19 cellular contexts compared by ENCODE assay signal in genomic region chr2:219519526-219519916, GRCh38. TPM values are rescaled to one million over a fixed set of nuclear protein-coding genes. Genes with fewer than 3 reads are reported as not detected.
DNase-seq lines count a peak whose midpoint lies in the region; ATAC-seq, FAIRE-seq and TF ChIP-seq lines count a peak whose summit lies in the region.
"Had no signal": no experiment of that assay in that cellular context is flagged by ENCODE, and none has a peak within 500 bp of the region (broad histone marks: within the 10 kb centered on the region; RNA-seq: fewer than 3 reads in every experiment).

No MANE protein-coding gene starts in this region.

- no peaks in the 10 kb centered on the region for H4K20me1 ChIP-seq in HCT116 (ENCODE audit: insufficient read depth)
- no peaks in the 10 kb centered on the region for H4K20me1 ChIP-seq in K562 (replicated peaks; ENCODE audit: control insufficient read depth, insufficient read depth, low read length)
- no peaks in the 10 kb centered on the region for H4K20me1 ChIP-seq in neural progenitor cell (ENCODE audit: low read depth)

- intact Hi-C loops in HCT116 (cut with micrococcal nuclease) (no loop called here), K562 (cut with micrococcal nuclease) (no loop called here), breast epithelium (cut with DNase I; ENCODE audit: low total_unique reads) (no loop called here)

- no peaks in the 10 kb centered on the region for H3K36me3 ChIP-seq in HCT116 (ENCODE audit: control insufficient read depth in 1 of 2, insufficient read depth in 2 of 2, low read length in 2 of 2)
- H3K36me3 ChIP-seq in K562 (ENCODE audit: control insufficient read depth, insufficient read depth, low read length), result peaks cover 21% of the 10 kb centered on the region; the same call in 2 of the 3 replicates
- H3K36me3 ChIP-seq in neural progenitor cell, result no peaks in the 10 kb centered on the region
- no peaks in the 10 kb centered on the region for H3K36me3 ChIP-seq in breast epithelium

- peaks cover 3% of the 10 kb centered on the region for H3K9me1 ChIP-seq in K562 (ENCODE audit: control insufficient read depth, insufficient read depth, low read length)

- H3K9ac ChIP-seq in HCT116 (ENCODE audit: low read length), result no peak overlapping the region
- peak overlapping the region in 1 of 2 experiments; percentile 13; a peak in 1 of 4 replicates for H3K9ac ChIP-seq in K562 (ENCODE audit: insufficient read depth in 1 of 2, low read depth in 2 of 2, low read length in 2 of 2)
- H3K9ac ChIP-seq in neural progenitor cell, result no peak overlapping the region

- H3K36me3 Mint-ChIP-seq in neural progenitor cell, result no peaks in the 10 kb centered on the region

- DNase-seq in NCI-H82 (lab: John Stamatoyannopoulos, UW) (peak; percentile 59), NCI-H82 treated with DMSO at 0.1 percent for 48 hours (lab: John Stamatoyannopoulos, UW; ENCODE audit: unreplicated experiment) (no peak), HCT116 (ENCODE audit: low read depth, low spot score) (no peak), K562 (ENCODE audit: extremely low read depth in 1 of 4, low spot score in 3 of 4) (no peak), neural progenitor cell (ENCODE audit: low spot score) (no peak), NCI-H526 treated with DMSO at 0.1 percent for 48 hours (lab: John Stamatoyannopoulos, UW) (no peak), breast epithelium (ENCODE audit: low spot score in 2 of 2) (no peak)
- DNase-seq: AML-193; CD4-positive, alpha-beta T cell; DMS79 treated with DMSO at 0.1 percent for 48 hours; GF-D8; GOT3; H9 had no signal

- H3K27me3 Mint-ChIP-seq in neural progenitor cell (ENCODE audit: insufficient read depth, low read depth), result peaks cover 39% of the 10 kb centered on the region

- no peaks in the 10 kb centered on the region for H3K9me2 ChIP-seq in HCT116 (ENCODE audit: insufficient read depth)

- POLR2A ChIA-PET in HCT116 (lab: Charles Lee), result no interaction called here
- POLR2A ChIA-PET in K562 (lab: Yijun Ruan, JAX), result interaction anchor here (0.6 to 1.6 kb wide), 4 partner anchors 8 to 245 kb away, joined by 3 to 7 read pairs (median 4); no protein-coding TSS in a partner anchor

- CTCF ChIA-PET in HCT116 (lab: Charles Lee) (interaction anchor here (1.0 to 3.0 kb wide), 9 partner anchors 10 to 116 kb away, joined by 3 to 34 read pairs (median 14); partner anchors contain the start of gene GMPPA), K562 (lab: Yijun Ruan, JAX; ENCODE audit: low intra/inter-chr PET ratio) (no interaction called here)

- H3K4me3 Mint-ChIP-seq in neural progenitor cell, result peak overlapping the region; percentile 42
- H3K4me3 Mint-ChIP-seq: CD4-positive, alpha-beta T cell; H9; IgD-negative memory B cell had no signal

- in situ Hi-C loops in K562 (cut with MboI), result no loop called here

- H3K27ac Mint-ChIP-seq in neural progenitor cell, result peak overlapping the region; percentile 13
- H3K27ac Mint-ChIP-seq: CD4-positive, alpha-beta T cell; H9; IgD-negative memory B cell had no signal

- no peak overlapping the region for H3K4me3 ChIP-seq in HCT116 (replicated peaks in 1 of 2; ENCODE audit: low read depth in 1 of 2, low read length in 2 of 2)
- no peak overlapping the region for H3K4me3 ChIP-seq in K562
- H3K4me3 ChIP-seq in neural progenitor cell, result no peak overlapping the region
- no peak overlapping the region for H3K4me3 ChIP-seq in breast epithelium
- H3K4me3 ChIP-seq: A549 had no signal

- no peak for TF ChIP-seq EP300 in K562 (IDR thresholded peaks at IDR 0.05; ENCODE audit: low read length)

- no peaks in the 10 kb centered on the region for H3K27me3 ChIP-seq in HCT116 (ENCODE audit: insufficient read depth, low read length)
- no peaks in the 10 kb centered on the region for H3K27me3 ChIP-seq in K562 (ENCODE audit: control insufficient read depth in 2 of 2, insufficient read depth in 2 of 2, low read length in 2 of 2)
- H3K27me3 ChIP-seq in neural progenitor cell, result peaks cover 51% of the 10 kb centered on the region
- H3K27me3 ChIP-seq in breast epithelium, result peaks cover 2 to 33% of the 10 kb centered on the region in 2 donors

- H3K4me2 ChIP-seq in HCT116 (ENCODE audit: low read length) (peak overlapping the region; percentile 0; the same call in 1 of the 2 replicates), K562 (ENCODE audit: insufficient read depth, low read length) (peak overlapping the region; percentile 46; the same call in 1 of the 2 replicates), neural progenitor cell (no peak overlapping the region)
- H3K4me2 ChIP-seq: A549 had no signal

- no peaks in the 10 kb centered on the region for H3K9me3 Mint-ChIP-seq in neural progenitor cell
- H3K9me3 Mint-ChIP-seq: CD4-positive, alpha-beta T cell; H9; IgD-negative memory B cell had no signal

- no peak overlapping the region for H3K27ac ChIP-seq in HCT116 (ENCODE audit: low read depth, low read length)
- H3K27ac ChIP-seq in K562 (ENCODE audit: extremely low read depth, low read depth, low read length), result peak overlapping the region; percentile 46; the same call in 2 of the 3 replicates
- H3K27ac ChIP-seq in neural progenitor cell, result no peak overlapping the region
- no peak overlapping the region for H3K27ac ChIP-seq in breast epithelium
- H3K27ac ChIP-seq: 22Rv1, A549, C4-2B had no signal

- H3K79me2 ChIP-seq in HCT116 (ENCODE audit: insufficient read depth, low read length) (no peaks in the 10 kb centered on the region), K562 (ENCODE audit: control insufficient read depth, insufficient read depth, low read length) (peaks cover 85% of the 10 kb centered on the region), neural progenitor cell (ENCODE audit: low read depth) (no peaks in the 10 kb centered on the region)

- no peak for TF ChIP-seq RAD21 in HCT116 (IDR thresholded peaks at IDR 0.05; ENCODE audit: low read depth)
- no peak for TF ChIP-seq RAD21 in K562 (CRISPR knock-in tag; conservative IDR thresholded peaks at IDR 0.05 in 1 of 2, IDR thresholded peaks at IDR 0.05 in 1 of 2)

- no TSS peak for BruUV-seq in HCT116 (replicated peaks; lab: Mats Ljungman, UMichigan)
- no TSS peak for BruUV-seq in K562 (replicated peaks; lab: Mats Ljungman, UMichigan)

- H2AFZ ChIP-seq in HCT116 (ENCODE audit: low read depth, low read length, poor library complexity, severe bottlenecking), result no peak overlapping the region
- H2AFZ ChIP-seq in K562 (ENCODE audit: low read depth, low read length), result no peak overlapping the region
- no peak overlapping the region for H2AFZ ChIP-seq in neural progenitor cell (replicated peaks)

- no peak for ATAC-seq in HCT116
- ATAC-seq in K562, result no peak
- no peak for ATAC-seq in GM18909 (IDR thresholded peaks at IDR 0.05; ENCODE audit: poor library complexity, unreplicated experiment)

- peaks cover 31% of the 10 kb centered on the region for H3F3A ChIP-seq in neural progenitor cell (ENCODE audit: low read depth)

- H3K4me1 ChIP-seq in HCT116 (ENCODE audit: control insufficient read depth in 1 of 2, insufficient read depth in 2 of 2, low read length in 2 of 2) (peaks cover 36 to 68% of the 10 kb centered on the region in 2 experiments), K562 (replicated peaks in 1 of 2; ENCODE audit: control insufficient read depth in 2 of 2, insufficient read depth in 2 of 2, low read length in 2 of 2) (peaks cover 68 to 88% of the 10 kb centered on the region in 2 experiments), neural progenitor cell (peaks cover 41% of the 10 kb centered on the region), breast epithelium (peaks cover 0 to 8% of the 10 kb centered on the region in 2 donors)

- no peak for TF ChIP-seq POLR2A in HCT116 (IDR thresholded peaks at IDR 0.05; ENCODE audit: borderline replicate concordance, extremely low read depth, insufficient read depth, insufficient read length)
- TF ChIP-seq POLR2A in K562 (conservative IDR thresholded peaks at IDR 0.05), result no peak
- no peak for TF ChIP-seq POLR2A in breast epithelium (IDR thresholded peaks at IDR 0.05)

- peak in 1 of 3 experiments; percentile 6; a peak in 1 of 6 replicates for TF ChIP-seq CTCF in HCT116 (IDR thresholded peaks at IDR 0.05 in 2 of 3, conservative IDR thresholded peaks at IDR 0.05 in 1 of 3; ENCODE audit: borderline replicate concordance in 1 of 3, insufficient read depth in 1 of 3, low read depth in 2 of 3, low read length in 2 of 3)
- TF ChIP-seq CTCF in K562 (IDR thresholded peaks at IDR 0.05 in 2 of 3, conservative IDR thresholded peaks at IDR 0.05 in 1 of 3; ENCODE audit: insufficient read depth in 2 of 3, low read depth in 1 of 3, low read length in 3 of 3), result no peak
- TF ChIP-seq CTCF in neural progenitor cell (IDR thresholded peaks at IDR 0.05), result no peak
- TF ChIP-seq CTCF in breast epithelium (IDR thresholded peaks at IDR 0.05), result no peak

- RAD21 ChIA-PET in HCT116 (lab: Charles Lee; ENCODE audit: low non-redundant PET in 1 of 2, low total read pairs in 2 of 2, uncharacterized antibody in 2 of 2, unreplicated experiment in 2 of 2), result interaction anchor here in 1 of 2 experiments (1.9 kb wide), 1 partner anchor 116 kb away, joined by 8 read pairs; no protein-coding TSS in a partner anchor

- no peak for FAIRE-seq in K562 (lab: Jason Lieb, UNC)
- FAIRE-seq: A549, HepG2 had no signal

- WGBS in K562 (ENCODE audit: insufficient coverage, low coverage, missing lambda C conversion rate), result 82% methylated on average over 9 of the region's 9 CpGs

- peaks cover 61% of the 10 kb centered on the region for H3K4me1 Mint-ChIP-seq in neural progenitor cell

- H3K9me3 ChIP-seq in HCT116 (ENCODE audit: control insufficient read depth in 1 of 2, insufficient read depth in 1 of 2, low read depth in 1 of 2, low read length in 2 of 2) (no peaks in the 10 kb centered on the region), K562 (replicated peaks; ENCODE audit: control insufficient read depth, insufficient read depth, low read depth, low read length) (no peaks in the 10 kb centered on the region), neural progenitor cell (ENCODE audit: low read depth) (no peaks in the 10 kb centered on the region), breast epithelium (no peaks in the 10 kb centered on the region)
- H3K9me3 ChIP-seq: A549 had no signal

RNA-seq across cellular contexts. Expression of gene ASIC4, which starts 5.2 kb away (rescaled TPM):
- total RNA-seq in HCT116 (2021; ENCODE audit: unreplicated experiment) (2.1 TPM), K562 (2014; rRNA removed) (17.7 and 24.8 TPM in 2 replicates), K562 (2014; rRNA removed; fragmentation: Illumina TruSeq; extraction: Trizol) (2.3 and 3.8 TPM in 2 replicates), K562 (2015; rRNA removed; fragmentation: Illumina TruSeq; extraction: Trizol) (9.6 and 9.8 TPM in 2 replicates), K562 (2021) (13.5 and 14.7 TPM in 2 replicates), neural progenitor cell (ENCODE audit: low replicate concordance) (0.26 and 2.4 TPM in 2 replicates), breast epithelium (under 1 TPM in 1 of 3 donors, not detected in 2; 0.44 TPM)
- 1.3 and 1.9 TPM in 2 replicates for polyA plus RNA-seq in HCT116 (2012)
- 14.4 and 30.7 TPM in 2 replicates for total RNA-seq in K562 (2011; cell fraction: chromatin; rRNA removed; ENCODE audit: low replicate concordance)
- total RNA-seq in K562 (2011; cell fraction: nucleolus; rRNA removed), result 21.7 and 26.1 TPM in 2 replicates
- 15.1 and 18.3 TPM in 2 replicates for total RNA-seq in K562 (2011; cell fraction: nucleoplasm; rRNA removed)
- polyA plus RNA-seq in K562 (2011; rRNA removed) (2.5 and 8.6 TPM in 2 replicates), K562 (2014; fragmentation: Illumina TruSeq; extraction: Trizol) (4.8 and 5.0 TPM in 2 replicates), K562 (2014; fragmentation: Nextera tagmentation; extraction: Ambion mirVana) (under 1 TPM; 0.07 to 0.08 TPM), K562 (2014; rRNA removed) (19.0 and 19.2 TPM in 2 replicates)
- 4.7 and 5.7 TPM in 2 replicates for polyA plus RNA-seq in K562 (2011; cell fraction: cytosol; rRNA removed)
- 48.9 and 62.7 TPM in 2 replicates for polyA plus RNA-seq in K562 (2011; cell fraction: nucleus; rRNA removed)
- 15.2 and 19.8 TPM in 2 replicates for polyA plus RNA-seq in K562 (2012)
- polyA minus RNA-seq in K562 (2011; rRNA and poly(A)+ RNA removed), result 2.5 and 4.5 TPM in 2 replicates
- polyA minus RNA-seq in K562 (2011; cell fraction: cytosol; rRNA and poly(A)+ RNA removed), result 2.6 and 8.5 TPM in 2 replicates
- polyA minus RNA-seq in K562 (2011; cell fraction: nucleus; rRNA and poly(A)+ RNA removed), result 13.9 and 26.5 TPM in 2 replicates
- total RNA-seq: HepG2 had no signal
- polyA plus RNA-seq: IgD-negative memory B cell had no signal

RNA-seq across cellular contexts. Expression of gene GMPPA, which starts 20.8 kb away (rescaled TPM):
- total RNA-seq in HCT116 (2021; ENCODE audit: unreplicated experiment) (71.8 TPM), K562 (2014; rRNA removed) (66.7 and 93.8 TPM in 2 replicates), K562 (2014; rRNA removed; fragmentation: Illumina TruSeq; extraction: Trizol) (38.5 and 47.9 TPM in 2 replicates), K562 (2015; rRNA removed; fragmentation: Illumina TruSeq; extraction: Trizol) (59.6 and 65.4 TPM in 2 replicates), K562 (2021) (69.7 and 71.3 TPM in 2 replicates), neural progenitor cell (ENCODE audit: low replicate concordance) (23.8 and 49.3 TPM in 2 replicates), breast epithelium (10 to 100 TPM; 15.7 to 33.4 (median 29.7) TPM)
- 78.5 and 89.8 TPM in 2 replicates for polyA plus RNA-seq in HCT116 (2012)
- total RNA-seq in K562 (2011; cell fraction: chromatin; rRNA removed; ENCODE audit: low replicate concordance), result 76.3 and 182 TPM in 2 replicates
- total RNA-seq in K562 (2011; cell fraction: nucleolus; rRNA removed), result 113 and 116 TPM in 2 replicates
- total RNA-seq in K562 (2011; cell fraction: nucleoplasm; rRNA removed), result 78.7 and 92.4 TPM in 2 replicates
- polyA plus RNA-seq in K562 (2011; rRNA removed) (101 and 108 TPM in 2 replicates), K562 (2014; fragmentation: Illumina TruSeq; extraction: Trizol) (82.1 and 90.5 TPM in 2 replicates), K562 (2014; fragmentation: Nextera tagmentation; extraction: Ambion mirVana) (10 to 100 TPM in 1 of 2 experiments, 1 to 10 TPM in 1; 7.0 to 24.7 TPM), K562 (2014; rRNA removed) (71.2 and 75.4 TPM in 2 replicates)
- 152 and 203 TPM in 2 replicates for polyA plus RNA-seq in K562 (2011; cell fraction: cytosol; rRNA removed)
- polyA plus RNA-seq in K562 (2011; cell fraction: nucleus; rRNA removed), result 219 and 235 TPM in 2 replicates
- 99.0 and 134 TPM in 2 replicates for polyA plus RNA-seq in K562 (2012)
- polyA minus RNA-seq in K562 (2011; rRNA and poly(A)+ RNA removed), result 73.2 and 103 TPM in 2 replicates
- 47.8 and 64.1 TPM in 2 replicates for polyA minus RNA-seq in K562 (2011; cell fraction: cytosol; rRNA and poly(A)+ RNA removed)
- polyA minus RNA-seq in K562 (2011; cell fraction: nucleus; rRNA and poly(A)+ RNA removed), result 38.2 and 59.0 TPM in 2 replicates

RNA-seq across cellular contexts. Expression of gene CHPF, which starts 24.1 kb away (rescaled TPM):
- total RNA-seq in HCT116 (2021; ENCODE audit: unreplicated experiment) (228 TPM), K562 (2014; rRNA removed) (57.2 and 67.6 TPM in 2 replicates), K562 (2014; rRNA removed; fragmentation: Illumina TruSeq; extraction: Trizol) (1.5 and 2.0 TPM in 2 replicates), K562 (2015; rRNA removed; fragmentation: Illumina TruSeq; extraction: Trizol) (7.9 and 9.0 TPM in 2 replicates), K562 (2021) (40.1 and 41.1 TPM in 2 replicates), neural progenitor cell (ENCODE audit: low replicate concordance) (6.7 and 27.7 TPM in 2 replicates), breast epithelium (10 to 100 TPM; 46.5 to 58.9 (median 49.0) TPM)
- 315 and 347 TPM in 2 replicates for polyA plus RNA-seq in HCT116 (2012)
- 9.1 and 46.2 TPM in 2 replicates for total RNA-seq in K562 (2011; cell fraction: chromatin; rRNA removed; ENCODE audit: low replicate concordance)
- 74.1 and 96.4 TPM in 2 replicates for total RNA-seq in K562 (2011; cell fraction: nucleolus; rRNA removed)
- total RNA-seq in K562 (2011; cell fraction: nucleoplasm; rRNA removed), result 36.0 and 36.5 TPM in 2 replicates
- polyA plus RNA-seq in K562 (2011; rRNA removed) (9.9 and 14.8 TPM in 2 replicates), K562 (2014; fragmentation: Illumina TruSeq; extraction: Trizol) (2.6 and 11.5 TPM in 2 replicates), K562 (2014; fragmentation: Nextera tagmentation; extraction: Ambion mirVana) (under 1 TPM; 0.15 to 0.35 TPM), K562 (2014; rRNA removed) (31.8 and 32.1 TPM in 2 replicates)
- polyA plus RNA-seq in K562 (2011; cell fraction: cytosol; rRNA removed), result 22.8 and 80.8 TPM in 2 replicates
- polyA plus RNA-seq in K562 (2011; cell fraction: nucleus; rRNA removed), result 25.6 and 44.2 TPM in 2 replicates
- 22.4 and 47.7 TPM in 2 replicates for polyA plus RNA-seq in K562 (2012)
- 3.4 and 5.3 TPM in 2 replicates for polyA minus RNA-seq in K562 (2011; rRNA and poly(A)+ RNA removed)
- 25.0 and 30.2 TPM in 2 replicates for polyA minus RNA-seq in K562 (2011; cell fraction: cytosol; rRNA and poly(A)+ RNA removed)
- 24.2 and 27.0 TPM in 2 replicates for polyA minus RNA-seq in K562 (2011; cell fraction: nucleus; rRNA and poly(A)+ RNA removed)

RNA-seq across cellular contexts. Expression of gene TMEM198, which starts 24.3 kb away (rescaled TPM):
- total RNA-seq in HCT116 (2021; ENCODE audit: unreplicated experiment), result 2.1 TPM
- polyA plus RNA-seq in HCT116 (2012), result 1.9 and 2.0 TPM in 2 replicates
- total RNA-seq in K562 (2011; cell fraction: chromatin; rRNA removed; ENCODE audit: low replicate concordance), result 1.3 and 5.0 TPM in 2 replicates
- 4.3 and 6.5 TPM in 2 replicates for total RNA-seq in K562 (2011; cell fraction: nucleolus; rRNA removed)
- 3.1 and 3.4 TPM in 2 replicates for total RNA-seq in K562 (2011; cell fraction: nucleoplasm; rRNA removed)
- total RNA-seq in K562 (2014; rRNA removed), result 1.1 and 2.5 TPM in 2 replicates
- 0.38 and 0.47 TPM in 2 replicates for total RNA-seq in K562 (2014; rRNA removed; fragmentation: Illumina TruSeq; extraction: Trizol)
- 0.98 and 1.1 TPM in 2 replicates for total RNA-seq in K562 (2015; rRNA removed; fragmentation: Illumina TruSeq; extraction: Trizol)
- total RNA-seq in K562 (2021), result 2.4 and 3.8 TPM in 2 replicates
- polyA plus RNA-seq in K562 (2011; rRNA removed), result 1.1 and 2.2 TPM in 2 replicates
- 2.6 and 3.9 TPM in 2 replicates for polyA plus RNA-seq in K562 (2011; cell fraction: cytosol; rRNA removed)
- polyA plus RNA-seq in K562 (2011; cell fraction: nucleus; rRNA removed), result 19.4 and 26.1 TPM in 2 replicates
- 2.1 and 3.5 TPM in 2 replicates for polyA plus RNA-seq in K562 (2012)
- 1.0 and 1.3 TPM in 2 replicates for polyA plus RNA-seq in K562 (2014; fragmentation: Illumina TruSeq; extraction: Trizol)
- polyA plus RNA-seq in K562 (2014; fragmentation: Nextera tagmentation; extraction: Ambion mirVana), result under 1 TPM; 0.03 TPM
- 2.5 and 2.7 TPM in 2 replicates for polyA plus RNA-seq in K562 (2014; rRNA removed)
- polyA minus RNA-seq in K562 (2011; rRNA and poly(A)+ RNA removed), result 0.36 and 0.81 TPM in 2 replicates
- polyA minus RNA-seq in K562 (2011; cell fraction: cytosol; rRNA and poly(A)+ RNA removed), result 0.95 and 1.0 TPM in 2 replicates
- 1.5 and 1.7 TPM in 2 replicates for polyA minus RNA-seq in K562 (2011; cell fraction: nucleus; rRNA and poly(A)+ RNA removed)
- 0.79 and 2.3 TPM in 2 replicates for total RNA-seq in neural progenitor cell (ENCODE audit: low replicate concordance)
- 1 to 10 TPM; 1.6 to 1.9 (median 1.8) TPM for total RNA-seq in breast epithelium

RNA-seq across cellular contexts. Expression of gene OBSL1, which starts 51.8 kb away (rescaled TPM):
- total RNA-seq in HCT116 (2021; ENCODE audit: unreplicated experiment) (45.2 TPM), K562 (2014; rRNA removed) (14.9 and 19.2 TPM in 2 replicates), K562 (2014; rRNA removed; fragmentation: Illumina TruSeq; extraction: Trizol) (2.5 and 3.0 TPM in 2 replicates), K562 (2015; rRNA removed; fragmentation: Illumina TruSeq; extraction: Trizol) (8.6 and 9.6 TPM in 2 replicates), K562 (2021) (24.5 and 26.6 TPM in 2 replicates), neural progenitor cell (ENCODE audit: low replicate concordance) (31.0 and 111 TPM in 2 replicates), breast epithelium (10 to 100 TPM; 69.2 to 91.9 (median 73.1) TPM)
- 41.4 and 56.1 TPM in 2 replicates for polyA plus RNA-seq in HCT116 (2012)
- 21.4 and 68.9 TPM in 2 replicates for total RNA-seq in K562 (2011; cell fraction: chromatin; rRNA removed; ENCODE audit: low replicate concordance)
- 49.9 and 55.4 TPM in 2 replicates for total RNA-seq in K562 (2011; cell fraction: nucleolus; rRNA removed)
- total RNA-seq in K562 (2011; cell fraction: nucleoplasm; rRNA removed), result 22.7 and 27.9 TPM in 2 replicates
- polyA plus RNA-seq in K562 (2011; rRNA removed) (10.2 and 14.7 TPM in 2 replicates), K562 (2014; fragmentation: Illumina TruSeq; extraction: Trizol) (6.8 and 12.6 TPM in 2 replicates), K562 (2014; fragmentation: Nextera tagmentation; extraction: Ambion mirVana) (1 to 10 TPM; 1.2 to 1.9 TPM), K562 (2014; rRNA removed) (19.3 and 19.8 TPM in 2 replicates)
- polyA plus RNA-seq in K562 (2011; cell fraction: cytosol; rRNA removed), result 9.2 and 21.4 TPM in 2 replicates
- polyA plus RNA-seq in K562 (2011; cell fraction: nucleus; rRNA removed), result 91.1 and 133 TPM in 2 replicates
- 27.0 and 40.4 TPM in 2 replicates for polyA plus RNA-seq in K562 (2012)
- 6.2 and 8.2 TPM in 2 replicates for polyA minus RNA-seq in K562 (2011; rRNA and poly(A)+ RNA removed)
- 14.2 and 18.7 TPM in 2 replicates for polyA minus RNA-seq in K562 (2011; cell fraction: cytosol; rRNA and poly(A)+ RNA removed)
- polyA minus RNA-seq in K562 (2011; cell fraction: nucleus; rRNA and poly(A)+ RNA removed), result 17.0 and 18.6 TPM in 2 replicates
- polyA plus RNA-seq: IgD-negative memory B cell had no signal
